Comparison of ENCODE assay signal across 35 cellular contexts in genomic region chr19:866769-867300, GRCh38. TPM values are rescaled to one million over a fixed set of nuclear protein-coding genes. Genes with fewer than 3 reads are reported as not detected.
"Had no signal": no experiment of that assay in that cellular context is flagged by ENCODE, and none has a peak within 500 bp of the region (broad histone marks: within the 10 kb centered on the region; RNA-seq: fewer than 3 reads in every experiment).

No MANE protein-coding gene starts in this region.

- H3K27ac ChIP-seq: foreskin keratinocyte, left lung, right lobe of liver, testis, transverse colon had no signal

- H3K9me3 Mint-ChIP-seq: activated naive CD4-positive, alpha-beta T cell treated with anti-CD3 and anti-CD28 coated beads, Interleukin-2, amount 50 U/mL, for 24 hours; activated naive CD8-positive, alpha-beta T cell treated with anti-CD3 and anti-CD28 coated beads, Interleukin-2, amount 50 U/mL, for 24 hours; activated T-helper 2 cell treated with anti-CD3 and anti-CD28 coated beads, Interferon-gamma antibody, Interleukin-2, Interleukin-4, amounts not matched to agents 10 μg/mL and 5 μg/mL and 100 μg/mL, durations not matched to agents 14 hours and 24 hours and 36 hours; effector memory CD8-positive, alpha-beta T cell; natural killer cell treated with Interleukin-12 subunit alpha and Interleukin-12 subunit beta and Interleukin-15 and Interleukin-18, amount 100 ng/mL, for 72 hours; WTC11 had no signal

- ATAC-seq: activated CD8-positive, alpha-beta memory T cell treated with anti-CD3 and anti-CD28 coated beads, Interleukin-2, amount 10 ng/mL, durations not matched to agents 7 days and 5 days; activated CD8-positive, alpha-beta T cell treated with anti-CD3 and anti-CD28 coated beads for 36 hours; activated naive CD8-positive, alpha-beta T cell treated with anti-CD3 and anti-CD28 coated beads, Interleukin-2, amount 50 U/mL, for 24 hours; effector memory CD8-positive, alpha-beta T cell; foreskin keratinocyte; left lung; mucosa of descending colon; natural killer cell treated with Interleukin-12 subunit alpha and Interleukin-12 subunit beta and Interleukin-15 and Interleukin-18, amount 100 ng/mL, for 72 hours; right lobe of liver; stimulated activated naive CD8-positive, alpha-beta T cell treated with anti-CD3 and anti-CD28 coated beads, Interleukin-15, Interleukin-2, amounts not matched to agents 100 U/mL and 50 U/mL, for 24 hours; WTC11 had no signal

- H3K4me3 Mint-ChIP-seq: activated CD8-positive, alpha-beta memory T cell treated with anti-CD3 and anti-CD28 coated beads, Interleukin-2, amount 10 ng/mL, durations not matched to agents 7 days and 5 days; activated CD8-positive, alpha-beta T cell treated with anti-CD3 and anti-CD28 coated beads for 36 hours; activated naive CD4-positive, alpha-beta T cell treated with anti-CD3 and anti-CD28 coated beads, Interleukin-2, amount 50 U/mL, for 24 hours; activated naive CD8-positive, alpha-beta T cell treated with anti-CD3 and anti-CD28 coated beads, Interleukin-2, amount 50 U/mL, for 24 hours; effector memory CD8-positive, alpha-beta T cell; natural killer cell treated with Interleukin-12 subunit alpha and Interleukin-12 subunit beta and Interleukin-15 and Interleukin-18, amount 100 ng/mL, for 72 hours; WTC11 had no signal

- H3K27me3 ChIP-seq: left lung, right lobe of liver, testis had no signal

- H3K4me1 ChIP-seq: foreskin keratinocyte, right lobe of liver had no signal

- H3K27ac Mint-ChIP-seq: activated CD8-positive, alpha-beta memory T cell treated with anti-CD3 and anti-CD28 coated beads, Interleukin-2, amount 10 ng/mL, durations not matched to agents 7 days and 5 days; activated CD8-positive, alpha-beta T cell treated with anti-CD3 and anti-CD28 coated beads for 36 hours; activated naive CD4-positive, alpha-beta T cell treated with anti-CD3 and anti-CD28 coated beads, Interleukin-2, amount 50 U/mL, for 24 hours; activated naive CD8-positive, alpha-beta T cell treated with anti-CD3 and anti-CD28 coated beads, Interleukin-2, amount 50 U/mL, for 24 hours; activated T-helper 2 cell treated with anti-CD3 and anti-CD28 coated beads, Interferon-gamma antibody, Interleukin-2, Interleukin-4, amounts not matched to agents 10 μg/mL and 5 μg/mL and 100 μg/mL, durations not matched to agents 14 hours and 24 hours and 36 hours; effector memory CD8-positive, alpha-beta T cell; natural killer cell treated with Interleukin-12 subunit alpha and Interleukin-12 subunit beta and Interleukin-15 and Interleukin-18, amount 100 ng/mL, for 72 hours had no signal

- H3K27me3 Mint-ChIP-seq: activated CD8-positive, alpha-beta memory T cell treated with anti-CD3 and anti-CD28 coated beads, Interleukin-2, amount 10 ng/mL, durations not matched to agents 7 days and 5 days; activated naive CD4-positive, alpha-beta T cell treated with anti-CD3 and anti-CD28 coated beads, Interleukin-2, amount 50 U/mL, for 24 hours; effector memory CD8-positive, alpha-beta T cell had no signal

- H3K9me3 ChIP-seq: heart right ventricle, left lung, mucosa of descending colon, right lobe of liver, testis, transverse colon had no signal

- FAIRE-seq: endothelial cell of umbilical vein, islet of Langerhans had no signal

- DNase-seq: activated CD4-positive, alpha-beta T cell treated with anti-CD3 and anti-CD28 coated beads, Interleukin-2, amount 50 U/mL, for 1 hour; activated CD8-positive, alpha-beta memory T cell treated with anti-CD3 and anti-CD28 coated beads, Interleukin-2, amount 10 ng/mL, durations not matched to agents 7 days and 5 days; activated CD8-positive, alpha-beta T cell treated with anti-CD3 and anti-CD28 coated beads for 36 hours; activated naive CD8-positive, alpha-beta T cell treated with anti-CD3 and anti-CD28 coated beads, Interleukin-2, amount 50 U/mL, for 24 hours; activated T-cell treated with anti-CD3 and anti-CD28 coated beads, Interleukin-2, amount 50 U/mL, for 48 hours; amygdala; cortex of kidney; effector memory CD8-positive, alpha-beta T cell; foreskin keratinocyte; heart right ventricle; left lung; mucosa of descending colon; stimulated activated CD4-positive, alpha-beta T cell treated with anti-CD3 and anti-CD28 coated beads, Interleukin-12 subunit alpha, Interleukin-12 subunit beta, amount 100 ng/mL, for 4 hours; stimulated activated CD4-positive, alpha-beta T cell treated with anti-CD3 and anti-CD28 coated beads, Interleukin-4, amount 100 ng/mL, for 1 hour; stimulated activated naive CD8-positive, alpha-beta T cell treated with anti-CD3 and anti-CD28 coated beads, Interleukin-15, Interleukin-2, amounts not matched to agents 100 U/mL and 50 U/mL, for 24 hours; T-helper 2 cell; testis; transverse colon had no signal

- H3K4me3 ChIP-seq: heart right ventricle, left lung, lung, mucosa of descending colon, right lobe of liver, testis, transverse colon had no signal

RNA-seq across cellular contexts. Expression of gene ELANE, which starts 14.7 kb away (rescaled TPM):
- total RNA-seq: activated CD8-positive, alpha-beta memory T cell treated with anti-CD3 and anti-CD28 coated beads, Interleukin-2, amount 10 ng/mL, durations not matched to agents 7 days and 5 days; activated CD8-positive, alpha-beta T cell treated with anti-CD3 and anti-CD28 coated beads for 36 hours; activated T-helper 2 cell treated with anti-CD3 and anti-CD28 coated beads, Interferon-gamma antibody, Interleukin-2, Interleukin-4, amounts not matched to agents 10 μg/mL and 5 μg/mL and 100 μg/mL, durations not matched to agents 14 hours and 24 hours and 36 hours; chondrocyte; endothelial cell of umbilical vein; foreskin keratinocyte; myocyte; natural killer cell treated with Interleukin-12 subunit alpha and Interleukin-12 subunit beta and Interleukin-15 and Interleukin-18, amount 100 ng/mL, for 72 hours; renal cortical epithelial cell; urinary bladder; WTC11 had no signal
- polyA plus RNA-seq: endothelial cell of umbilical vein, foreskin keratinocyte had no signal

RNA-seq across cellular contexts. Expression of gene PRTN3, which starts 26.0 kb away (rescaled TPM):
- total RNA-seq: activated CD8-positive, alpha-beta memory T cell treated with anti-CD3 and anti-CD28 coated beads, Interleukin-2, amount 10 ng/mL, durations not matched to agents 7 days and 5 days; activated CD8-positive, alpha-beta T cell treated with anti-CD3 and anti-CD28 coated beads for 36 hours; activated T-helper 2 cell treated with anti-CD3 and anti-CD28 coated beads, Interferon-gamma antibody, Interleukin-2, Interleukin-4, amounts not matched to agents 10 μg/mL and 5 μg/mL and 100 μg/mL, durations not matched to agents 14 hours and 24 hours and 36 hours; chondrocyte; endothelial cell of umbilical vein; foreskin keratinocyte; heart right ventricle; mucosa of descending colon; myocyte; natural killer cell treated with Interleukin-12 subunit alpha and Interleukin-12 subunit beta and Interleukin-15 and Interleukin-18, amount 100 ng/mL, for 72 hours; osteoblast; renal cortical epithelial cell; transverse colon had no signal
- polyA plus RNA-seq: endothelial cell of umbilical vein, esophagus, foreskin keratinocyte had no signal

RNA-seq across cellular contexts. Expression of gene RNU6-9, which starts 26.4 kb away (rescaled TPM):
- total RNA-seq: activated CD8-positive, alpha-beta memory T cell treated with anti-CD3 and anti-CD28 coated beads, Interleukin-2, amount 10 ng/mL, durations not matched to agents 7 days and 5 days; activated CD8-positive, alpha-beta T cell treated with anti-CD3 and anti-CD28 coated beads for 36 hours; activated T-helper 2 cell treated with anti-CD3 and anti-CD28 coated beads, Interferon-gamma antibody, Interleukin-2, Interleukin-4, amounts not matched to agents 10 μg/mL and 5 μg/mL and 100 μg/mL, durations not matched to agents 14 hours and 24 hours and 36 hours; chondrocyte; endothelial cell of umbilical vein; foreskin keratinocyte; heart right ventricle; left lung; lung; mesenteric fat pad; mucosa of descending colon; myocyte; natural killer cell treated with Interleukin-12 subunit alpha and Interleukin-12 subunit beta and Interleukin-15 and Interleukin-18, amount 100 ng/mL, for 72 hours; osteoblast; posterior vena cava; renal cortical epithelial cell; right lobe of liver; skeletal muscle tissue; testis; transverse colon; urinary bladder; WTC11 had no signal
- polyA plus RNA-seq: endothelial cell of umbilical vein, esophagus, foreskin keratinocyte, heart right ventricle, lung, urinary bladder had no signal
